Comparison of ENCODE assay signal across 16 cellular contexts in genomic region chr3:15611018-15611417, GRCh38. TPM values are rescaled to one million over a fixed set of nuclear protein-coding genes. Genes with fewer than 3 reads are reported as not detected.
DNase-seq lines count a peak whose midpoint lies in the region; ATAC-seq and TF ChIP-seq lines count a peak whose summit lies in the region.
"Had no signal": no experiment of that assay in that cellular context is flagged by ENCODE, and none has a peak within 500 bp of the region (broad histone marks: within the 10 kb centered on the region; RNA-seq: fewer than 3 reads in every experiment).

No MANE protein-coding gene starts in this region.

- no peak for TF ChIP-seq CTCF in osteoblast (IDR thresholded peaks at IDR 0.05; ENCODE audit: extremely low read depth, low read depth, low read length)
- TF ChIP-seq CTCF in suprapubic skin (IDR thresholded peaks at IDR 0.05), result no peak
- no peak for TF ChIP-seq CTCF in uterus (IDR thresholded peaks at IDR 0.05)

- no peaks in the 10 kb centered on the region for H3K27me3 ChIP-seq in adipocyte (replicated peaks; ENCODE audit: control insufficient read depth, insufficient read depth, low read length)
- H3K27me3 ChIP-seq in osteoblast (ENCODE audit: insufficient read depth, low read length), result no peaks in the 10 kb centered on the region
- H3K27me3 ChIP-seq in suprapubic skin, result no peaks in the 10 kb centered on the region
- no peaks in the 10 kb centered on the region for H3K27me3 ChIP-seq in uterus

- no peak for TF ChIP-seq EP300 in suprapubic skin (IDR thresholded peaks at IDR 0.05)

- no peaks in the 10 kb centered on the region for H3K9me3 ChIP-seq in adipocyte (ENCODE audit: control insufficient read depth, low read length)
- no peaks in the 10 kb centered on the region for H3K9me3 ChIP-seq in osteoblast (ENCODE audit: low read depth, low read length)
- H3K9me3 ChIP-seq in suprapubic skin, result no peaks in the 10 kb centered on the region
- no peaks in the 10 kb centered on the region for H3K9me3 ChIP-seq in uterus
- H3K9me3 ChIP-seq: SK-N-SH had no signal

- no peaks in the 10 kb centered on the region for H3K9me3 Mint-ChIP-seq in stimulated activated naive CD8-positive, alpha-beta T cell treated with anti-CD3 and anti-CD28 coated beads, Interleukin-15, amount 100 ng/mL, for 72 hours
- H3K9me3 Mint-ChIP-seq: CD8-positive, alpha-beta T cell had no signal

- no peaks in the 10 kb centered on the region for H3K27me3 Mint-ChIP-seq in stimulated activated naive CD8-positive, alpha-beta T cell treated with anti-CD3 and anti-CD28 coated beads, Interleukin-15, amount 100 ng/mL, for 72 hours

- no peaks in the 10 kb centered on the region for H3K4me1 Mint-ChIP-seq in stimulated activated naive CD8-positive, alpha-beta T cell treated with anti-CD3 and anti-CD28 coated beads, Interleukin-15, amount 100 ng/mL, for 72 hours

- H3K4me1 ChIP-seq in adipocyte (ENCODE audit: control insufficient read depth, insufficient read depth, low read length) (peaks cover 80% of the 10 kb centered on the region), osteoblast (ENCODE audit: insufficient read depth, low read length) (peaks cover 33% of the 10 kb centered on the region), suprapubic skin (peaks cover 9% of the 10 kb centered on the region), uterus (peaks cover 5 to 6% of the 10 kb centered on the region in 2 donors)

- no peak overlapping the region for H3K4me3 Mint-ChIP-seq in stimulated activated naive CD8-positive, alpha-beta T cell treated with anti-CD3 and anti-CD28 coated beads, Interleukin-15, amount 100 ng/mL, for 72 hours
- H3K4me3 Mint-ChIP-seq: CD8-positive, alpha-beta T cell had no signal

- H3K4me3 ChIP-seq in adipocyte (ENCODE audit: low read length) (no peak overlapping the region), osteoblast (ENCODE audit: insufficient read depth, low read length) (no peak overlapping the region), suprapubic skin (no peak overlapping the region), uterus (no peak overlapping the region)

- H3K79me2 ChIP-seq in osteoblast (ENCODE audit: insufficient read depth, low read length), result no peaks in the 10 kb centered on the region

- peak; percentile 3 for DNase-seq in NCI-H146 (lab: John Stamatoyannopoulos, UW)
- no peak for DNase-seq in NCI-H146 treated with DMSO at 0.1 percent for 48 hours (lab: John Stamatoyannopoulos, UW; ENCODE audit: unreplicated experiment)
- no peak for DNase-seq in adipocyte (ENCODE audit: low read depth)
- DNase-seq in osteoblast (ENCODE audit: insufficient read length, low spot score, missing footprints), result no peak
- DNase-seq in suprapubic skin (ENCODE audit: low spot score in 2 of 2), result no peak
- DNase-seq in uterus, result no peak
- DNase-seq in stimulated activated naive CD8-positive, alpha-beta T cell treated with anti-CD3 and anti-CD28 coated beads, Interleukin-15, amount 100 ng/mL, for 72 hours, result no peak
- no peak for DNase-seq in HT-29 (ENCODE audit: low spot score)
- DNase-seq: CD8-positive, alpha-beta T cell; DMS79 treated with DMSO at 0.1 percent for 48 hours; NCI-H1436; NCI-H2081 treated with DMSO at 0.1 percent for 48 hours; NCI-H510A treated with DMSO at 0.1 percent for 48 hours; SHP77; SK-N-SH had no signal

- H3K36me3 ChIP-seq in adipocyte (ENCODE audit: control insufficient read depth, insufficient read depth, low read length, severe bottlenecking) (no peaks in the 10 kb centered on the region), osteoblast (ENCODE audit: insufficient read depth, low read length) (no peaks in the 10 kb centered on the region), suprapubic skin (no peaks in the 10 kb centered on the region), uterus (no peaks in the 10 kb centered on the region)

- H3K27ac Mint-ChIP-seq in stimulated activated naive CD8-positive, alpha-beta T cell treated with anti-CD3 and anti-CD28 coated beads, Interleukin-15, amount 100 ng/mL, for 72 hours, result no peak overlapping the region
- H3K27ac Mint-ChIP-seq: CD8-positive, alpha-beta T cell had no signal

- 98% methylated on average over 3 of the region's 3 CpGs for WGBS in suprapubic skin

- intact Hi-C loops in uterus (cut with DNase I; ENCODE audit: low total_unique reads), result no loop called here

- H3K9ac ChIP-seq in adipocyte (ENCODE audit: low read length), result peak overlapping the region; percentile 70
- H3K9ac ChIP-seq: SK-N-SH had no signal

- TF ChIP-seq POLR2A in suprapubic skin (IDR thresholded peaks at IDR 0.05) (no peak), uterus (IDR thresholded peaks at IDR 0.05) (no peak)

- no peak overlapping the region for H3K27ac ChIP-seq in osteoblast (ENCODE audit: low read depth, low read length)
- H3K27ac ChIP-seq in suprapubic skin, result peak overlapping the region; percentile 63
- peak overlapping the region in 1 of 2 donors; percentile 35 for H3K27ac ChIP-seq in uterus

- no peak for ATAC-seq in stimulated activated naive CD8-positive, alpha-beta T cell treated with anti-CD3 and anti-CD28 coated beads, Interleukin-15, amount 100 ng/mL, for 72 hours
- ATAC-seq: CD8-positive, alpha-beta T cell; HCT116 had no signal

- H2AFZ ChIP-seq in osteoblast (ENCODE audit: low read length), result peak overlapping the region; percentile 2

- no peaks in the 10 kb centered on the region for H4K20me1 ChIP-seq in osteoblast (ENCODE audit: insufficient read depth, low read length)

- H3K4me2 ChIP-seq in osteoblast (ENCODE audit: insufficient read depth, low read length), result no peak overlapping the region
- H3K4me2 ChIP-seq: SK-N-SH had no signal

RNA-seq across cellular contexts. Expression of gene BTD, which starts 9.5 kb away (rescaled TPM):
- total RNA-seq in osteoblast (31.1 and 34.5 TPM in 2 replicates), suprapubic skin (10 to 100 TPM; 16.9 to 25.9 (median 19.1) TPM), uterus (10 to 100 TPM in 3 of 4 donors, 1 to 10 TPM in 1; 6.5 to 31.3 (median 21.5) TPM)
- 12.3 and 17.4 TPM in 2 replicates for total RNA-seq in HT-29 (2014; rRNA removed; shearing (Covaris generic))

RNA-seq across cellular contexts. Expression of gene HACL1, which starts 9.6 kb away (rescaled TPM):
- total RNA-seq in osteoblast, result 31.5 and 34.7 TPM in 2 replicates
- total RNA-seq in suprapubic skin, result 10 to 100 TPM; 13.1 to 33.0 (median 19.5) TPM
- 10 to 100 TPM; 18.5 to 93.0 (median 25.7) TPM for total RNA-seq in uterus
- total RNA-seq in HT-29 (2014; rRNA removed; shearing (Covaris generic)), result 22.4 and 23.6 TPM in 2 replicates
